In the genomic region with DNA sequence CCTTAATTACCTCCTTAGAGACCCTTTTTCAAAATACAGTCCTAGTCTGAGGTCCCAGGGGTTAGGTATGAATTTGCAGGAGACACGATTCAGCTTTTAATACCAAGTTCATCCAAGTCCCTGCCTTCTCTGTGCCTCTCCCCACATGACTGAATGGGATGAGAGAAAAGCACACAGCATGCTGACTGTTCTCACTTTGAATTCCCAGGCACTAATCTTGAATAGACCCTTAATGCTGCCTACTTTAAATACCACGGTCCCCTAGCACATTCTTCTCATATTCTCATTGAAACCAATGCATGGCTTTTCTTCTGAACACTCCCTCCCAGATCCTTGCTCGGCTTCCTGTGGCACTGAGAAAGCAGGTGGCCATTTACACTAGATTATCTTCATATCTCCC, we compare ENCODE assay signal across 13 cellular contexts. TPM values are rescaled to one million over a fixed set of nuclear protein-coding genes. Genes with fewer than 3 reads are reported as not detected.
A peak's percentile ranks its signal among the peaks of the same experiment; 100 is the strongest.
DNase-seq lines count a peak whose midpoint lies in the region; TF ChIP-seq lines count a peak whose summit lies in the region.
"Had no signal": no experiment of that assay in that cellular context is flagged by ENCODE, and none has a peak within 500 bp of the region (broad histone marks: within the 10 kb centered on the region; RNA-seq: fewer than 3 reads in every experiment).

No MANE protein-coding gene starts in this region.

- TF ChIP-seq CTCF in endodermal cell (conservative IDR thresholded peaks at IDR 0.05) (no peak), osteoblast (IDR thresholded peaks at IDR 0.05; ENCODE audit: extremely low read depth, low read depth, low read length) (no peak), BE2C (IDR thresholded peaks at IDR 0.05; ENCODE audit: low read depth, low read length) (no peak)

- H3K4me3 ChIP-seq in NT2/D1 (ENCODE audit: insufficient read length, low read depth) (no peak overlapping the region), endodermal cell (ENCODE audit: low read length) (no peak overlapping the region), osteoblast (ENCODE audit: insufficient read depth, low read length) (no peak overlapping the region), BE2C (ENCODE audit: low read depth, low read length) (no peak overlapping the region)
- H3K4me3 ChIP-seq: GM23248 had no signal

- H3K4me1 ChIP-seq in NT2/D1 (ENCODE audit: insufficient read depth, insufficient read length) (peaks cover 2% of the 10 kb centered on the region), endodermal cell (ENCODE audit: control insufficient read depth, insufficient read depth, low read length) (no peaks in the 10 kb centered on the region), osteoblast (ENCODE audit: insufficient read depth, low read length) (no peaks in the 10 kb centered on the region), BE2C (no peaks in the 10 kb centered on the region)
- H3K4me1 ChIP-seq: Caco-2 had no signal

- H3K4me2 ChIP-seq in osteoblast (ENCODE audit: insufficient read depth, low read length): no peak overlapping the region

- H2AFZ ChIP-seq in osteoblast (ENCODE audit: low read length): no peak overlapping the region
- H2AFZ ChIP-seq: GM23248 had no signal

- no peaks in the 10 kb centered on the region for H3K27me3 Mint-ChIP-seq in endodermal cell (ENCODE audit: insufficient read depth)
- H3K27me3 Mint-ChIP-seq in activated naive CD4-positive, alpha-beta T cell treated with anti-CD3 and anti-CD28 coated beads for 36 hours (ENCODE audit: low read depth): no peaks in the 10 kb centered on the region

- H3K27ac Mint-ChIP-seq in endodermal cell: no peak overlapping the region
- H3K27ac Mint-ChIP-seq in activated naive CD4-positive, alpha-beta T cell treated with anti-CD3 and anti-CD28 coated beads for 36 hours: no peak overlapping the region
- H3K27ac Mint-ChIP-seq: CD4-positive, alpha-beta T cell; H9 had no signal

- WGBS in endodermal cell (ENCODE audit: insufficient coverage in 1 of 2, insufficient read length in 1 of 2), 2 experiments: 58 to 68% methylated on average over 2 to 3 of the region's 3 CpGs

- no peaks in the 10 kb centered on the region for H3K9me3 ChIP-seq in NT2/D1 (ENCODE audit: insufficient read depth, low read length)
- H3K9me3 ChIP-seq in endodermal cell (ENCODE audit: control insufficient read depth, low read length): no peaks in the 10 kb centered on the region
- no peaks in the 10 kb centered on the region for H3K9me3 ChIP-seq in osteoblast (ENCODE audit: low read depth, low read length)
- H3K9me3 ChIP-seq in BE2C: no peaks in the 10 kb centered on the region
- H3K9me3 ChIP-seq: Caco-2 had no signal

- H3K4me3 Mint-ChIP-seq in endodermal cell: no peak overlapping the region
- H3K4me3 Mint-ChIP-seq in activated naive CD4-positive, alpha-beta T cell treated with anti-CD3 and anti-CD28 coated beads for 36 hours: no peak overlapping the region
- H3K4me3 Mint-ChIP-seq: CD4-positive, alpha-beta T cell; H9 had no signal

- no peaks in the 10 kb centered on the region for H3K36me3 Mint-ChIP-seq in endodermal cell (ENCODE audit: low read depth)
- no peaks in the 10 kb centered on the region for H3K36me3 Mint-ChIP-seq in activated naive CD4-positive, alpha-beta T cell treated with anti-CD3 and anti-CD28 coated beads for 36 hours (ENCODE audit: low read depth)

- intact Hi-C loops in activated naive CD4-positive, alpha-beta T cell treated with anti-CD3 and anti-CD28 coated beads for 36 hours (cut with micrococcal nuclease): no loop called here

- no peaks in the 10 kb centered on the region for H3K4me1 Mint-ChIP-seq in endodermal cell
- no peaks in the 10 kb centered on the region for H3K4me1 Mint-ChIP-seq in activated naive CD4-positive, alpha-beta T cell treated with anti-CD3 and anti-CD28 coated beads for 36 hours (ENCODE audit: low read depth)

- H3K79me2 ChIP-seq in osteoblast (ENCODE audit: insufficient read depth, low read length): no peaks in the 10 kb centered on the region

- no peaks in the 10 kb centered on the region for H3K36me3 ChIP-seq in NT2/D1 (ENCODE audit: insufficient read depth, insufficient read length, low read length)
- no peaks in the 10 kb centered on the region for H3K36me3 ChIP-seq in endodermal cell (ENCODE audit: control insufficient read depth, insufficient read depth, low read length)
- no peaks in the 10 kb centered on the region for H3K36me3 ChIP-seq in osteoblast (ENCODE audit: insufficient read depth, low read length)
- no peaks in the 10 kb centered on the region for H3K36me3 ChIP-seq in BE2C

- no peaks in the 10 kb centered on the region for H4K20me1 ChIP-seq in osteoblast (ENCODE audit: insufficient read depth, low read length)

- no peaks in the 10 kb centered on the region for H3K9me3 Mint-ChIP-seq in endodermal cell
- no peaks in the 10 kb centered on the region for H3K9me3 Mint-ChIP-seq in activated naive CD4-positive, alpha-beta T cell treated with anti-CD3 and anti-CD28 coated beads for 36 hours
- H3K9me3 Mint-ChIP-seq: CD4-positive, alpha-beta T cell had no signal

- CTCF ChIA-PET in activated naive CD4-positive, alpha-beta T cell treated with anti-CD3 and anti-CD28 coated beads for 36 hours (lab: Charles Lee): no interaction called here

- H3K27ac ChIP-seq in endodermal cell (ENCODE audit: low read depth, low read length): no peak overlapping the region
- no peak overlapping the region for H3K27ac ChIP-seq in osteoblast (ENCODE audit: low read depth, low read length)
- H3K27ac ChIP-seq: C4-2B, GM23248 had no signal

- no peak overlapping the region for H3K9ac ChIP-seq in NT2/D1 (ENCODE audit: insufficient read length, low read depth)
- H3K9ac ChIP-seq in endodermal cell (ENCODE audit: extremely low read depth, low read length, poor library complexity, severe bottlenecking): no peak overlapping the region
- H3K9ac ChIP-seq: GM23248 had no signal

- DNase-seq in NT2/D1 (ENCODE audit: low read depth, low spot score): peak; percentile 20
- DNase-seq in endodermal cell: peak; percentile 56
- peak; percentile 54 for DNase-seq in osteoblast (ENCODE audit: insufficient read length, low spot score, missing footprints)
- no peak for DNase-seq in BE2C
- DNase-seq in NCI-H510A (lab: John Stamatoyannopoulos, UW): no peak
- DNase-seq in activated naive CD4-positive, alpha-beta T cell treated with anti-CD3 and anti-CD28 coated beads for 36 hours: no peak
- DNase-seq in HuH-7 (ENCODE audit: low spot score): no peak
- DNase-seq: ACHN; Caco-2; CD4-positive, alpha-beta T cell; GM23248; H9 had no signal

- H3K27me3 ChIP-seq in NT2/D1 (ENCODE audit: insufficient read depth, insufficient read length) (no peaks in the 10 kb centered on the region), endodermal cell (ENCODE audit: control insufficient read depth, insufficient read depth, low read length, poor library complexity, severe bottlenecking) (no peaks in the 10 kb centered on the region), osteoblast (ENCODE audit: insufficient read depth, low read length) (peaks cover 12% of the 10 kb centered on the region), BE2C (no peaks in the 10 kb centered on the region)

RNA-seq across cellular contexts. Expression of gene SCAF8, which starts 30.1 kb away (rescaled TPM):
- total RNA-seq in endodermal cell (10 to 100 TPM; 49.7 to 56.2 TPM), osteoblast (36.2 and 40.5 TPM in 2 replicates)
- 41.4 TPM for polyA plus RNA-seq in endodermal cell (2013, experiment 1 of 2)
- polyA plus RNA-seq in endodermal cell (2013, experiment 2 of 2): 36.1 TPM
- 26.6 TPM for polyA plus RNA-seq in BE2C (2012; ENCODE audit: insufficient read depth, insufficient read length, low read depth)
- 10 to 100 TPM; 27.2 to 28.0 TPM for total RNA-seq in activated naive CD4-positive, alpha-beta T cell treated with anti-CD3 and anti-CD28 coated beads for 36 hours

Comparison
In these comparisons a context has a peak if more than half of its experiments do, and no peak if none do; other contexts are left out.
1. DNase-seq: peak in NT2/D1 (single experiment), endodermal cell (single experiment) and osteoblast (single experiment); none in BE2C (single experiment), NCI-H510A (single experiment), activated naive CD4-positive, alpha-beta T cell treated with anti-CD3 and anti-CD28 coated beads for 36 hours (single experiment) and HuH-7 (single experiment).